ENCODE assay signal across 7 cellular contexts in genomic region chr1:156504062-156504813, GRCh38. TPM values are rescaled to one million over a fixed set of nuclear protein-coding genes. Genes with fewer than 3 reads are reported as not detected.
DNase-seq lines count a peak whose midpoint lies in the region; TF ChIP-seq lines count a peak whose summit lies in the region.

No MANE protein-coding gene starts in this region.

- TF ChIP-seq POLR2A in adrenal gland (IDR thresholded peaks at IDR 0.05), result no peak

- peaks cover 45 to 55% of the 10 kb centered on the region in 2 donors for H3K4me1 ChIP-seq in adrenal gland (replicated peaks in 1 of 2)
- peaks cover 0 to 61% (median 54%) of the 10 kb centered on the region in 4 donors for H3K4me1 ChIP-seq in tibial artery

- H3K4me3 ChIP-seq in GM08714 (ENCODE audit: low read length), result peak overlapping the region; percentile 37; the same call in 1 of the 2 replicates
- H3K4me3 ChIP-seq in adrenal gland, result peak overlapping the region in 1 of 4 donors; percentile 41
- H3K4me3 ChIP-seq in tibial artery, result peak overlapping the region; percentile 29 to 48

- DNase-seq in NCI-H2029 (lab: John Stamatoyannopoulos, UW) (peak; percentile 45), adrenal gland (peak in 5 of 7 donors; percentile 25 to 57 (median 27)), tibial artery (peak in 1 of 2 donors; percentile 53), AG08395 (ENCODE audit: low spot score) (no peak), pons (ENCODE audit: low spot score) (no peak)

- H3K27me3 ChIP-seq in adrenal gland (no peaks in the 10 kb centered on the region), layer of hippocampus (ENCODE audit: control insufficient read depth, insufficient read depth, low read length) (no peaks in the 10 kb centered on the region), tibial artery (no peaks in the 10 kb centered on the region)

- H3K9me3 ChIP-seq in adrenal gland (replicated peaks in 1 of 3) (no peaks in the 10 kb centered on the region), tibial artery (no peaks in the 10 kb centered on the region)

- H3K36me3 ChIP-seq in adrenal gland (replicated peaks in 1 of 2) (no peaks in the 10 kb centered on the region), tibial artery (peaks cover 0 to 4% (median 0%) of the 10 kb centered on the region in 3 donors)

- TF ChIP-seq CTCF in adrenal gland (IDR thresholded peaks at IDR 0.05) (no peak), tibial artery (IDR thresholded peaks at IDR 0.05) (no peak)

- H3K27ac ChIP-seq in adrenal gland, result peak overlapping the region; percentile 99 to 100 (median 100)
- H3K27ac ChIP-seq in layer of hippocampus (ENCODE audit: low read depth, low read length), result peak overlapping the region; percentile 99
- H3K27ac ChIP-seq in tibial artery, result peak overlapping the region; percentile 94 to 100

- 40 to 46% (median 44%) methylated on average over 6 to 8 of the region's 8 CpGs for WGBS in adrenal gland, 4 donors

- intact Hi-C loops in adrenal gland (cut with DNase I), result loop anchor here in 1 of 2 donors (5.0 kb wide), 1 partner anchor 47 kb away; no protein-coding TSS in a partner anchor
- intact Hi-C loops in tibial artery (cut with DNase I; ENCODE audit: low total_unique reads), result loop anchor here (5.0 kb wide), 1 partner anchor 42 kb away; no protein-coding TSS in a partner anchor

RNA-seq across cellular contexts. Expression of gene MEF2D, which starts 3.7 kb away (rescaled TPM):
- 10 to 100 TPM; 28.1 to 89.9 (median 74.6) TPM for total RNA-seq in adrenal gland
- 10 to 100 TPM; 29.1 to 37.4 (median 35.3) TPM for polyA plus RNA-seq in adrenal gland

Comparison
In these comparisons a context has a peak if more than half of its experiments do, and no peak if none do; other contexts are left out.
1. DNase-seq: peak in NCI-H2029 (single experiment) and adrenal gland (5 of 7); none in AG08395 (single experiment) and pons (single experiment).
2. Peak in every context shown above with its lines, with median percentiles within 50 percentile points of each other: H3K27ac ChIP-seq.